8 cellular contexts compared by ENCODE assay signal in the genomic region with DNA sequence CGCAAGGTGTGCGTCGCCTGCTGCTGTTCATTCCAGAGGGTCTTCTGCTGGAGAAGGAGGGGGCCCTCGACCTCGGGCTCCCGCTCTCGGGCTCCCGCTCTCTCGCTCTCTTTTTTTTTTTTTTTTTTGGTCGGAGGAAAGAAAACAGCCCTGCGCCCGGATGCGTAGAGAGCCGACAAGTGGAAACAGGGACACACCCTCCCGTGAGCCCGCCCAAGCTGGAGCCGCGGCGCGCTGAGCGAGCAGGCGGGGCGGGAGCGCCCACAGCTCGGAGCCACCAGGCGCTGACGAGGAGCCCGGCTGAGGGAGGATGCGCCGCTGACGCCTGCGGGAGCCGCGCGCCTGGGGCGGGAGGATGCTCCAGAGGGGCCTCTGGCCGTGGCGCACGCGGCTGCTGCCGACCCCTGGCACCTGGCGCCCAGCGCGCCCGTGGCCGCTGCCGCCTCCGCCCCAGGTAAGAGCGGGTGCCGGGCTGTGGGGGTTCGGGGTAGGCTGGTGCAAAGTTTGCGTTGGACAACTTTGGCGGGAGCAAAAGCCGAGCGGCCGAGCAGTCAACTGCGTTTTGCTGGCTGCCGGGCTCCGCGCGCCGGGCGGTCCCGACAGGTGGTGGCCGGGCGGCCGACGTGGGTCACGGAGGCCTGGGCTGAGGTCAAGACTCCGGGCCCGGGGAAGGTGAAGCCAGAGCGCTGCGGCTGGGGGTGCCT. TPM values are rescaled to one million over a fixed set of nuclear protein-coding genes. Genes with fewer than 3 reads are reported as not detected.
DNase-seq lines count a peak whose midpoint lies in the region.

MCUB (plus strand) TSS at position 264 of the 704 bp plus-strand sequence; CDS start at position 356, 92 bp downstream.

- DNase-seq in ELR (ENCODE audit: low read depth) (peak; percentile 92), H4 (ENCODE audit: low spot score) (peak; percentile 75), LHCN-M2 (ENCODE audit: low read depth) (peak; percentile 86), SIG-M5 treated with dmso at 0.1 percent for 504 hours (lab: John Stamatoyannopoulos, UW; ENCODE audit: unreplicated experiment) (peak; percentile 76), germinal center (ENCODE audit: low spot score) (peak; percentile 90), nucleus accumbens (lab: John Stamatoyannopoulos, UW) (peak in 52 of 56 donors; percentile 15 to 79 (median 46)), superior temporal gyrus (ENCODE audit: extremely low spot score) (peak; percentile 66)
- DNase-seq in activated naive CD4-positive, alpha-beta T cell (lab: John Stamatoyannopoulos, UW), result peak; percentile 71 to 89 (median 76)

RNA-seq across cellular contexts. Expression of gene MCUB, which starts in this region (rescaled TPM):
- 11.1 and 51.0 TPM in 2 replicates for total RNA-seq in H4 (2014; rRNA removed; shearing (Covaris generic))
- 96.6 and 104 TPM in 2 replicates for total RNA-seq in LHCN-M2 (2014; rRNA removed)
- 23.1 TPM for polyA plus RNA-seq in LHCN-M2 (2012)

Comparison
In these comparisons a context has a peak if more than half of its experiments do, and no peak if none do; other contexts are left out.
1. Peak in every context shown above with its lines: DNase-seq.